Comparison of ENCODE assay signal across 20 cellular contexts in the genomic region with DNA sequence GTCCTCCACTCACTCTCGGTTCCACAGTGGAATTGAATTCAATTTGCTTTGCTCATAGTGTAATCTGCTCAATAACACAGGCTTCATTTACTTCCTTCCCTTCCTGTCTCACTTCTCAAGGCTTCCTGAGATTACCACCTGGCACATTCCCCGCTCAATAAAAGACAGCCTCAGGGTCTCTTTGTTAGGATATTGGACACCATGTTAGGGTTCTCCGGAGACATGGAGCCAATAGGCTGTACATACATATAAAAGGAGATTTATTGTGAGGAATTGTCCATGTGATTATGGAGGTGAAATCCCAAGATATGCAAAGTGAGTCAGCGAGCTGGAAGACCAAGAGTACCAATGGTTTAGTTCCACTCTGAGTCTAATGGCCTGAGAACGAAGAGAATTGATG.
"Had no signal": no experiment of that assay in that cellular context is flagged by ENCODE, and none has a peak within 500 bp of the region (broad histone marks: within the 10 kb centered on the region; RNA-seq: fewer than 3 reads in every experiment).

No MANE protein-coding gene starts in this region.

- H3K27me3 ChIP-seq: colonic mucosa, esophagus muscularis mucosa, foreskin keratinocyte, gastroesophageal sphincter, heart left ventricle, hepatocyte, left lung had no signal

- H3K27ac ChIP-seq: colonic mucosa, epithelial cell of prostate, esophagus muscularis mucosa, foreskin keratinocyte, gastroesophageal sphincter, heart left ventricle, hepatocyte, left lung, lower lobe of right lung had no signal

- H3K36me3 ChIP-seq: colonic mucosa, esophagus muscularis mucosa, gastroesophageal sphincter, heart left ventricle, left lung, lower lobe of right lung had no signal

- H3K9me3 ChIP-seq: colonic mucosa, esophagus muscularis mucosa, gastroesophageal sphincter, heart left ventricle, left lung, lower lobe of right lung had no signal

- H3K27ac Mint-ChIP-seq: dendritic cell treated with granulocyte-macrophage colony-stimulating factor and Interleukin-4, amounts not matched to agents 40 ng/mL and 50 ng/mL, for 4 days; effector memory CD8-positive, alpha-beta T cell; endodermal cell; immature natural killer cell had no signal

- H3K27me3 Mint-ChIP-seq: dendritic cell treated with granulocyte-macrophage colony-stimulating factor and Interleukin-4, amounts not matched to agents 40 ng/mL and 50 ng/mL, for 4 days; effector memory CD8-positive, alpha-beta T cell had no signal

- ATAC-seq: effector memory CD8-positive, alpha-beta T cell; foreskin keratinocyte; gastroesophageal sphincter; heart left ventricle; left cardiac atrium; left lung; left ventricle myocardium superior; lower lobe of right lung had no signal

- H3K4me2 ChIP-seq: hepatocyte had no signal

- H3K4me1 Mint-ChIP-seq: immature natural killer cell had no signal

- H3K9me3 Mint-ChIP-seq: dendritic cell treated with granulocyte-macrophage colony-stimulating factor and Interleukin-4, amounts not matched to agents 40 ng/mL and 50 ng/mL, for 4 days; endodermal cell had no signal

- H3K79me2 ChIP-seq: hepatocyte had no signal

- H2AFZ ChIP-seq: hepatocyte had no signal

- H3K4me3 ChIP-seq: colonic mucosa, esophagus muscularis mucosa, gastroesophageal sphincter, heart left ventricle, hepatocyte, left lung, lower lobe of right lung had no signal

- H3K4me1 ChIP-seq: colonic mucosa, esophagus muscularis mucosa, foreskin keratinocyte, gastroesophageal sphincter, heart left ventricle, left lung, lower lobe of right lung had no signal

- H3K36me3 Mint-ChIP-seq: immature natural killer cell had no signal

- DNase-seq: colonic mucosa; cortex of kidney; effector CD8-positive, alpha-beta T cell; effector memory CD8-positive, alpha-beta T cell; endodermal cell; foreskin keratinocyte; heart left ventricle; hypothalamus; immature natural killer cell; left cardiac atrium; left lung; left ventricle myocardium superior; lower lobe of right lung; mesenchymal stem cell; midbrain had no signal

- H3K4me3 Mint-ChIP-seq: dendritic cell treated with granulocyte-macrophage colony-stimulating factor and Interleukin-4, amounts not matched to agents 40 ng/mL and 50 ng/mL, for 4 days; effector memory CD8-positive, alpha-beta T cell; endodermal cell; immature natural killer cell had no signal
